Comparison of ENCODE assay signal across 9 cellular contexts in genomic region chr18:9825571-9826073, GRCh38.
A peak's percentile ranks its signal among the peaks of the same experiment; 100 is the strongest.
DNase-seq lines count a peak whose midpoint lies in the region; ATAC-seq and TF ChIP-seq lines count a peak whose summit lies in the region.
"Had no signal": no experiment of that assay in that cellular context is flagged by ENCODE, and none has a peak within 500 bp of the region (broad histone marks: within the 10 kb centered on the region; RNA-seq: fewer than 3 reads in every experiment).

No MANE protein-coding gene starts in this region.

- H3K27ac Mint-ChIP-seq in GM23338: peak overlapping the region; percentile 46; the same call in 1 of the 2 replicates
- no peak overlapping the region for H3K27ac Mint-ChIP-seq in activated CD4-positive, alpha-beta memory T cell treated with anti-CD3 and anti-CD28 coated beads, Interleukin-2, amount 10 ng/mL, durations not matched to agents 7 days and 5 days

- no peak overlapping the region for H3K9ac ChIP-seq in skeletal muscle satellite cell (ENCODE audit: low read depth, low read length)
- H3K9ac ChIP-seq: KMS-11 had no signal

- no peaks in the 10 kb centered on the region for H3K9me3 Mint-ChIP-seq in GM23338
- H3K9me3 Mint-ChIP-seq in activated CD4-positive, alpha-beta memory T cell treated with anti-CD3 and anti-CD28 coated beads, Interleukin-2, amount 10 ng/mL, durations not matched to agents 7 days and 5 days: no peaks in the 10 kb centered on the region

- TF ChIP-seq CTCF in GM23338 (conservative IDR thresholded peaks at IDR 0.05; ENCODE audit: low read depth in 2 of 2): no peak

- H3K4me1 Mint-ChIP-seq in GM23338: peaks cover 3% of the 10 kb centered on the region; the same call in 2 of the 3 replicates
- H3K4me1 Mint-ChIP-seq in activated CD4-positive, alpha-beta memory T cell treated with anti-CD3 and anti-CD28 coated beads, Interleukin-2, amount 10 ng/mL, durations not matched to agents 7 days and 5 days: no peaks in the 10 kb centered on the region

- H3K4me1 ChIP-seq in GM23338 (ENCODE audit: insufficient read depth) (no peaks in the 10 kb centered on the region), skeletal muscle satellite cell (ENCODE audit: control insufficient read depth, insufficient read depth, low read length) (peaks cover 38% of the 10 kb centered on the region)

- no peak overlapping the region for H2AFZ ChIP-seq in GM23338

- H3K4me3 ChIP-seq in GM23338 (no peak overlapping the region), skeletal muscle satellite cell (ENCODE audit: low read length) (no peak overlapping the region)

- ATAC-seq in GM23338: no peak
- no peak for ATAC-seq in GM21825 (IDR thresholded peaks at IDR 0.05; ENCODE audit: unreplicated experiment)
- no peak for ATAC-seq in GM18907 (IDR thresholded peaks at IDR 0.05; ENCODE audit: unreplicated experiment)

- no peaks in the 10 kb centered on the region for H3K27me3 Mint-ChIP-seq in GM23338 (ENCODE audit: insufficient read depth, low read depth, poor library complexity)
- peaks cover 27% of the 10 kb centered on the region for H3K27me3 Mint-ChIP-seq in activated CD4-positive, alpha-beta memory T cell treated with anti-CD3 and anti-CD28 coated beads, Interleukin-2, amount 10 ng/mL, durations not matched to agents 7 days and 5 days

- H3K79me2 ChIP-seq in GM23338 (replicated peaks; ENCODE audit: insufficient read depth): no peaks in the 10 kb centered on the region

- no peak overlapping the region for H3K4me3 Mint-ChIP-seq in GM23338
- no peak overlapping the region for H3K4me3 Mint-ChIP-seq in activated CD4-positive, alpha-beta memory T cell treated with anti-CD3 and anti-CD28 coated beads, Interleukin-2, amount 10 ng/mL, durations not matched to agents 7 days and 5 days

- H3K4me2 ChIP-seq in GM23338 (no peak overlapping the region), skeletal muscle satellite cell (ENCODE audit: low read length) (peak overlapping the region; percentile 34)
- H3K4me2 ChIP-seq: KMS-11 had no signal

- no peaks in the 10 kb centered on the region for H4K20me1 ChIP-seq in GM23338 (replicated peaks; ENCODE audit: insufficient read depth)

- H3K9me2 ChIP-seq in GM23338 (ENCODE audit: insufficient read depth): peaks cover 11% of the 10 kb centered on the region

- H3K36me3 Mint-ChIP-seq in GM23338 (ENCODE audit: low read depth): no peaks in the 10 kb centered on the region
- H3K36me3 Mint-ChIP-seq in activated CD4-positive, alpha-beta memory T cell treated with anti-CD3 and anti-CD28 coated beads, Interleukin-2, amount 10 ng/mL, durations not matched to agents 7 days and 5 days (ENCODE audit: low read depth): no peaks in the 10 kb centered on the region

- POLR2A ChIA-PET in activated CD4-positive, alpha-beta memory T cell treated with anti-CD3 and anti-CD28 coated beads, Interleukin-2, amount 10 ng/mL, durations not matched to agents 7 days and 5 days (lab: Charles Lee): no interaction called here

- H3F3A ChIP-seq in GM23338 (replicated peaks; ENCODE audit: low read depth): no peaks in the 10 kb centered on the region

- no peak overlapping the region for H3K27ac ChIP-seq in GM23338 (ENCODE audit: low read depth)
- H3K27ac ChIP-seq: KMS-11 had no signal

- H3K27me3 ChIP-seq in GM23338 (ENCODE audit: insufficient read depth): no peaks in the 10 kb centered on the region
- H3K27me3 ChIP-seq in skeletal muscle satellite cell (ENCODE audit: control insufficient read depth, insufficient read depth, low read length): no peaks in the 10 kb centered on the region

- in situ Hi-C loops in SK-MEL-5 (cut with HindIII; ENCODE audit: low pct_unique_long_range_greater_than_20kb, low sequenced_read_pairs): no loop called here

- no peaks in the 10 kb centered on the region for H3K36me3 ChIP-seq in GM23338 (ENCODE audit: insufficient read depth)
- no peaks in the 10 kb centered on the region for H3K36me3 ChIP-seq in skeletal muscle satellite cell (ENCODE audit: insufficient read depth, low read length)

- DNase-seq in GM23338 (ENCODE audit: low spot score): no peak
- peak; percentile 55 for DNase-seq in SK-MEL-5 (ENCODE audit: low read depth, low spot score)
- DNase-seq in foreskin melanocyte: peak; percentile 59
- no peak for DNase-seq in cerebellar nuclear complex (lab: John Stamatoyannopoulos, UW)
- DNase-seq in activated CD4-positive, alpha-beta memory T cell treated with anti-CD3 and anti-CD28 coated beads, Interleukin-2, amount 10 ng/mL, durations not matched to agents 7 days and 5 days: no peak

- CTCF ChIA-PET in activated CD4-positive, alpha-beta memory T cell treated with anti-CD3 and anti-CD28 coated beads, Interleukin-2, amount 10 ng/mL, durations not matched to agents 7 days and 5 days (lab: Charles Lee): no interaction called here

- no peaks in the 10 kb centered on the region for H3K9me3 ChIP-seq in skeletal muscle satellite cell (replicated peaks; ENCODE audit: low read length)

TF ChIP-seq in GM23338, 12 proteins besides CTCF, POLR2A, EP300 and RAD21:
- TF ChIP-seq ETS1 (IDR thresholded peaks at IDR 0.05) (no peak), STAT1 (IDR thresholded peaks at IDR 0.05; ENCODE audit: unreplicated experiment) (no peak), NANOG (IDR thresholded peaks at IDR 0.05; ENCODE audit: borderline replicate concordance) (no peak), REST (IDR thresholded peaks at IDR 0.05; ENCODE audit: unreplicated experiment) (no peak)

Comparison
In these comparisons a context has a peak if more than half of its experiments do, and no peak if none do; other contexts are left out.
1. DNase-seq: peak in SK-MEL-5 (single experiment) and foreskin melanocyte (single experiment); none in GM23338 (single experiment), cerebellar nuclear complex (0 of 2) and activated CD4-positive, alpha-beta memory T cell treated with anti-CD3 and anti-CD28 coated beads, Interleukin-2, amount 10 ng/mL, durations not matched to agents 7 days and 5 days (single experiment).